In genomic region chr15:84983299-84983698, GRCh38 we compare ENCODE assay signal across 8 cellular contexts. TPM values are rescaled to one million over a fixed set of nuclear protein-coding genes. Genes with fewer than 3 reads are reported as not detected.
DNase-seq lines count a peak whose midpoint lies in the region; ATAC-seq and TF ChIP-seq lines count a peak whose summit lies in the region.

No MANE protein-coding gene starts in this region.

- no peak for ATAC-seq in gastrocnemius medialis
- ATAC-seq in HG02798 (IDR thresholded peaks at IDR 0.05; ENCODE audit: poor library complexity, unreplicated experiment) = no peak

- H3K27ac ChIP-seq in SU-DHL-6 (ENCODE audit: low read depth, low read length) (no peak overlapping the region), fibroblast of lung (ENCODE audit: insufficient read depth, low read length) (no peak overlapping the region), gastrocnemius medialis (peak overlapping the region in 3 of 4 donors; percentile 96 to 97 (median 96))

- H3K9ac ChIP-seq in SU-DHL-6 (ENCODE audit: low read length) = no peak overlapping the region
- no peak overlapping the region for H3K9ac ChIP-seq in fibroblast of lung (ENCODE audit: insufficient read depth, low read length)

- no peaks in the 10 kb centered on the region for H4K20me1 ChIP-seq in SU-DHL-6 (ENCODE audit: low read depth, low read length)
- H4K20me1 ChIP-seq in fibroblast of lung (ENCODE audit: control insufficient read depth, extremely low read depth, insufficient read depth, low read length) = no peaks in the 10 kb centered on the region

- no peaks in the 10 kb centered on the region for H3K9me2 ChIP-seq in SU-DHL-6 (replicated peaks; ENCODE audit: insufficient read depth, low read length)

- no peak for TF ChIP-seq CTCF in GM12864 (IDR thresholded peaks at IDR 0.05; ENCODE audit: low read depth, low read length, missing control alignments)
- no peak for TF ChIP-seq CTCF in SU-DHL-6 (IDR thresholded peaks at IDR 0.05; ENCODE audit: insufficient read depth, low read length, poor library complexity, severe bottlenecking)
- no peak for TF ChIP-seq CTCF in fibroblast of lung (conservative IDR thresholded peaks at IDR 0.05 in 1 of 2, IDR thresholded peaks at IDR 0.05 in 1 of 2; ENCODE audit: low read depth in 1 of 2, low read length in 2 of 2)
- TF ChIP-seq CTCF in gastrocnemius medialis (IDR thresholded peaks at IDR 0.05 in 4 of 5, conservative IDR thresholded peaks at IDR 0.05 in 1 of 5) = no peak

- no peaks in the 10 kb centered on the region for H3K9me3 ChIP-seq in SU-DHL-6 (ENCODE audit: insufficient read depth, low read length)
- H3K9me3 ChIP-seq in fibroblast of lung (ENCODE audit: control insufficient read depth, insufficient read depth, low read depth, low read length) = no peaks in the 10 kb centered on the region
- no peaks in the 10 kb centered on the region for H3K9me3 ChIP-seq in gastrocnemius medialis

- no peak overlapping the region for H2AFZ ChIP-seq in SU-DHL-6 (ENCODE audit: low read depth, low read length, severe bottlenecking)
- H2AFZ ChIP-seq in fibroblast of lung (ENCODE audit: low read length) = no peak overlapping the region

- TF ChIP-seq POLR2A in gastrocnemius medialis (IDR thresholded peaks at IDR 0.05) = no peak

- peaks cover 7% of the 10 kb centered on the region for H3K4me1 ChIP-seq in fibroblast of lung (ENCODE audit: control insufficient read depth, extremely low read depth, insufficient read depth, low read length)
- H3K4me1 ChIP-seq in gastrocnemius medialis = peaks cover 29 to 35% of the 10 kb centered on the region in 2 donors

- H3F3A ChIP-seq in SU-DHL-6 (ENCODE audit: insufficient read depth) = peaks cover 9% of the 10 kb centered on the region

- in situ Hi-C loops in gastrocnemius medialis (cut with MboI; ENCODE audit: low sequenced_read_pairs in 4 of 4) = no loop called here

- peak overlapping the region; percentile 95 for H3K4me3 ChIP-seq in GM12864 (ENCODE audit: low read depth, low read length)
- H3K4me3 ChIP-seq in SU-DHL-6 (ENCODE audit: insufficient read depth, low read length, poor library complexity, severe bottlenecking) = no peak overlapping the region
- H3K4me3 ChIP-seq in fibroblast of lung (replicated peaks in 1 of 4; ENCODE audit: control extremely low read depth in 1 of 4, insufficient read depth in 1 of 4, low read depth in 3 of 4, low read length in 4 of 4) = peak overlapping the region; percentile 69 to 91 (median 72)
- H3K4me3 ChIP-seq in gastrocnemius medialis = peak overlapping the region; percentile 80 to 94 (median 91)

- H3K36me3 ChIP-seq in SU-DHL-6 (ENCODE audit: low read length) = no peaks in the 10 kb centered on the region
- no peaks in the 10 kb centered on the region for H3K36me3 ChIP-seq in fibroblast of lung (ENCODE audit: control insufficient read depth, insufficient read depth, low read length)
- H3K36me3 ChIP-seq in gastrocnemius medialis = no peaks in the 10 kb centered on the region

- DNase-seq in GM12864 (ENCODE audit: low read depth) = no peak
- no peak for DNase-seq in fibroblast of lung (ENCODE audit: low read depth in 2 of 2)
- no peak for DNase-seq in gastrocnemius medialis
- DNase-seq in HK-2 (ENCODE audit: unreplicated experiment) = no peak
- no peak for DNase-seq in NCI-H1436 (lab: John Stamatoyannopoulos, UW)
- no peak for DNase-seq in NCI-H1417 treated with DMSO at 0.1 percent for 48 hours (lab: John Stamatoyannopoulos, UW)

- intact Hi-C loops in gastrocnemius medialis (cut with DNase I; ENCODE audit: low total_unique reads) = no loop called here

- H3K79me2 ChIP-seq in SU-DHL-6 (ENCODE audit: insufficient read depth, low read length) = no peaks in the 10 kb centered on the region
- H3K79me2 ChIP-seq in fibroblast of lung (ENCODE audit: control insufficient read depth, insufficient read depth, low read length) = peaks cover 12% of the 10 kb centered on the region

- H3K4me2 ChIP-seq in SU-DHL-6 (ENCODE audit: low read depth, low read length, poor library complexity, severe bottlenecking) = peak overlapping the region; percentile 60
- peak overlapping the region; percentile 97 for H3K4me2 ChIP-seq in fibroblast of lung (ENCODE audit: extremely low read depth, insufficient read depth, low read length)

- H3K27me3 ChIP-seq in SU-DHL-6 (ENCODE audit: low read length) (no peaks in the 10 kb centered on the region), fibroblast of lung (ENCODE audit: control insufficient read depth, insufficient read depth, low read length) (no peaks in the 10 kb centered on the region), gastrocnemius medialis (no peaks in the 10 kb centered on the region)

RNA-seq across cellular contexts. Expression of gene PDE8A, which starts 1.6 kb away (rescaled TPM):
- total RNA-seq in fibroblast of lung (14.1 and 17.7 TPM in 2 replicates), gastrocnemius medialis (10 to 100 TPM in 3 of 4 donors, 1 to 10 TPM in 1; 6.3 to 20.6 (median 13.9) TPM)
- polyA plus RNA-seq in fibroblast of lung = 21.6 and 26.3 TPM in 2 replicates
- polyA plus RNA-seq in fibroblast of lung (2012) = 9.3 and 10.7 TPM in 2 replicates
- 17.3 and 25.1 TPM in 2 replicates for polyA minus RNA-seq in fibroblast of lung (ENCODE audit: low replicate concordance)

Comparison
In these comparisons a context has a peak if more than half of its experiments do, and no peak if none do; other contexts are left out.
1. H3K27ac ChIP-seq: peak in gastrocnemius medialis (3 of 4); none in SU-DHL-6 (single experiment) and fibroblast of lung (single experiment).